1 cellular context compared by ENCODE assay signal in the genomic region with DNA sequence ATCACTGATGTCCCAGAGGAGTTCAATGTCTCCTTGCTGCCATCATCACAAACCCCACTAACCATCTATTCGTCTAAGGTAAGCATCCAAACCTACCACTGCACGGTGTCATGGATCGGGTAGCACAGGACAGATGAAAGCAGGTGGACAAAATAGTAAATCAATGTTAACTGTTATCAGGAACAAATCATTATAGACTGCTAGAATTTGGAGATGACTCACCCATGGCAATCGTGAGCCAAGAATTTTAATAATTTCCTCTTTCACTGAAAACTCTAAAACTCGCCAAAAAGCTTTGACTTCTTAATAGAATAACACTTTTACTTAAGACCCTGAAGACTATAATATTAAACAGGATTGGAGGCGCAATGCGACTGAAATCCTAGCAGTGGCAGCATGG.
TF ChIP-seq lines count a peak whose summit lies in the region.

No MANE protein-coding gene starts in this region.

TF ChIP-seq in IMR-90, 13 proteins besides CTCF, POLR2A, EP300 and RAD21:
- TF ChIP-seq FOS (IDR thresholded peaks at IDR 0.05; ENCODE audit: low read depth, low read length) (peak; percentile 31; the same call in 1 of the 2 replicates), MAFK (IDR thresholded peaks at IDR 0.05; ENCODE audit: low read depth, low read length) (no peak)
